In the genomic region with DNA sequence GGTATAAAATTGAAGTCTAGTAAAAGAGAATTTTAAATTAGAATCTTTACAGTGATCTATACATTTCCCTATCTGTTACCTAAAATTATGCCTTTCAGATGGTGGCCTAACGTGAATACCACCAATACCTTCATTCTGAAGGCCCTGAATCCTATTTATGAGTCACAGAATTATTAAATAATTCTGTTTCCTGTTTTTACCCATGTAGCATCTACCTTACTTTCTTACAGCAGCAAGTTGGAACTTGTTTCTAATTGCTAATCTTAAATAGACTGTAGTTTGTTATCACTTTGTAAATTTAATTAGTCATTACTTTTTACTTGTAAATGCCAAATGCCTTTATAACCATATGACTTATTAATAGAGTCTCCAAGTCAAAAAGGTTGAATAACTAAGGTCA, we compare ENCODE assay signal across 21 cellular contexts.
DNase-seq lines count a peak whose midpoint lies in the region; ATAC-seq and TF ChIP-seq lines count a peak whose summit lies in the region.
"Had no signal": no experiment of that assay in that cellular context is flagged by ENCODE, and none has a peak within 500 bp of the region (broad histone marks: within the 10 kb centered on the region; RNA-seq: fewer than 3 reads in every experiment).

No MANE protein-coding gene starts in this region.

- DNase-seq in RWPE2 (ENCODE audit: low spot score) (no peak), epithelial cell of esophagus (ENCODE audit: low read depth) (peak; percentile 83), renal cortical epithelial cell (ENCODE audit: low read depth) (peak; percentile 29), dedifferentiated amniotic fluid mesenchymal stem cell (ENCODE audit: extremely low spot score) (no peak), Karpas-422 (no peak), foreskin melanocyte (no peak)
- DNase-seq: CD8-positive, alpha-beta memory T cell; EL; GF-D8; Kasumi-1; MG63; NCI-H1417 treated with DMSO at 0.1 percent for 48 hours; NCI-H187 treated with DMSO at 0.1 percent for 48 hours; NCI-H2107; NCI-H446 treated with DMSO at 0.1 percent for 48 hours; NCI-H526 treated with DMSO at 0.1 percent for 48 hours; OCI-M1; SHP77 had no signal

- H3K9ac ChIP-seq in Karpas-422 (ENCODE audit: low read length) = no peak overlapping the region

- H3K27ac ChIP-seq in HEK293 (ENCODE audit: extremely low read depth, low read depth, low read length) (no peak overlapping the region), RWPE2 (ENCODE audit: poor library complexity, severe bottlenecking) (peak overlapping the region; percentile 75), Karpas-422 (ENCODE audit: low read length) (no peak overlapping the region)

- CTCF ChIA-PET in HEK293 (lab: Yijun Ruan, JAX) = interaction anchor here (0.7 to 0.8 kb wide), 2 partner anchors 368 to 408 kb away, joined by 3 to 4 read pairs; no protein-coding TSS in a partner anchor

- no peak overlapping the region for H3K4me2 ChIP-seq in Karpas-422 (ENCODE audit: low read depth, low read length, poor library complexity, severe bottlenecking)

- no peaks in the 10 kb centered on the region for H3K27me3 ChIP-seq in RWPE2 (ENCODE audit: insufficient read depth, poor library complexity, severe bottlenecking)
- no peaks in the 10 kb centered on the region for H3K27me3 ChIP-seq in Karpas-422 (ENCODE audit: low read length)
- H3K27me3 ChIP-seq: MG63 had no signal

- H3K4me3 ChIP-seq in HEK293 (ENCODE audit: low read depth, low read length) = no peak overlapping the region
- H3K4me3 ChIP-seq in RWPE2 (ENCODE audit: severe bottlenecking) = no peak overlapping the region
- no peak overlapping the region for H3K4me3 ChIP-seq in epithelial cell of esophagus (ENCODE audit: low read length)
- no peak overlapping the region for H3K4me3 ChIP-seq in Karpas-422 (ENCODE audit: low read length)
- H3K4me3 ChIP-seq: MG63 had no signal

- TF ChIP-seq CTCF in HEK293 (tag by site-specific recombination; IDR thresholded peaks at IDR 0.05) (no peak), RWPE2 (IDR thresholded peaks at IDR 0.05; ENCODE audit: poor library complexity, severe bottlenecking) (no peak), epithelial cell of esophagus (IDR thresholded peaks at IDR 0.05; ENCODE audit: insufficient read depth, low read depth, low read length, missing control alignments) (no peak)

- H3K9me2 ChIP-seq in Karpas-422 (replicated peaks; ENCODE audit: insufficient read depth, low read length) = no peaks in the 10 kb centered on the region

- H3K9me3 ChIP-seq in HEK293 (ENCODE audit: control insufficient read depth, insufficient read depth, low read depth, low read length) (no peaks in the 10 kb centered on the region), RWPE2 (ENCODE audit: severe bottlenecking) (no peaks in the 10 kb centered on the region), Karpas-422 (ENCODE audit: low read length) (no peaks in the 10 kb centered on the region)
- H3K9me3 ChIP-seq: MG63 had no signal

- POLR2A ChIA-PET in HEK293 (lab: Yijun Ruan, JAX) = no interaction called here

- H3K79me2 ChIP-seq in Karpas-422 (ENCODE audit: low read length) = no peaks in the 10 kb centered on the region

- ATAC-seq in RWPE2 (ENCODE audit: low read depth) = peak; percentile 20; the same call in 2 of the 3 replicates
- no peak for ATAC-seq in HG03442 (IDR thresholded peaks at IDR 0.05; ENCODE audit: unreplicated experiment)
- ATAC-seq: HCT116 had no signal

- no peak overlapping the region for H2AFZ ChIP-seq in Karpas-422 (ENCODE audit: low read length)

- H3K4me1 ChIP-seq in HEK293 (ENCODE audit: control insufficient read depth, insufficient read depth, low read length) = peaks cover 21% of the 10 kb centered on the region
- peaks cover 55% of the 10 kb centered on the region for H3K4me1 ChIP-seq in RWPE2 (ENCODE audit: insufficient read depth, poor library complexity, severe bottlenecking)
- no peaks in the 10 kb centered on the region for H3K4me1 ChIP-seq in Karpas-422 (ENCODE audit: low read length)

- H4K20me1 ChIP-seq in Karpas-422 (ENCODE audit: insufficient read depth, low read depth, low read length) = no peaks in the 10 kb centered on the region

- H3K36me3 ChIP-seq in HEK293 (ENCODE audit: control insufficient read depth in 2 of 2, insufficient read depth in 1 of 2, low read length in 2 of 2) (no peaks in the 10 kb centered on the region), RWPE2 (ENCODE audit: low read depth) (peaks cover 3% of the 10 kb centered on the region; the same call in 1 of the 2 replicates), Karpas-422 (ENCODE audit: insufficient read depth, low read length) (no peaks in the 10 kb centered on the region)
- H3K36me3 ChIP-seq: MG63 had no signal

TF ChIP-seq in HEK293, 187 proteins besides CTCF, POLR2A, EP300 and RAD21:
- TF ChIP-seq ZNF324 (tag by site-specific recombination; IDR thresholded peaks at IDR 0.05) (no peak), PRDM6 (tag by site-specific recombination; IDR thresholded peaks at IDR 0.05) (peak; percentile 18)

Comparison
In these comparisons a context has a peak if more than half of its experiments do, and no peak if none do; other contexts are left out.
1. DNase-seq: peak in epithelial cell of esophagus (single experiment) and renal cortical epithelial cell (single experiment); none in RWPE2 (single experiment), dedifferentiated amniotic fluid mesenchymal stem cell (single experiment), Karpas-422 (single experiment) and foreskin melanocyte (single experiment).